ENCODE assay signal across 1 cellular context in the genomic region with DNA sequence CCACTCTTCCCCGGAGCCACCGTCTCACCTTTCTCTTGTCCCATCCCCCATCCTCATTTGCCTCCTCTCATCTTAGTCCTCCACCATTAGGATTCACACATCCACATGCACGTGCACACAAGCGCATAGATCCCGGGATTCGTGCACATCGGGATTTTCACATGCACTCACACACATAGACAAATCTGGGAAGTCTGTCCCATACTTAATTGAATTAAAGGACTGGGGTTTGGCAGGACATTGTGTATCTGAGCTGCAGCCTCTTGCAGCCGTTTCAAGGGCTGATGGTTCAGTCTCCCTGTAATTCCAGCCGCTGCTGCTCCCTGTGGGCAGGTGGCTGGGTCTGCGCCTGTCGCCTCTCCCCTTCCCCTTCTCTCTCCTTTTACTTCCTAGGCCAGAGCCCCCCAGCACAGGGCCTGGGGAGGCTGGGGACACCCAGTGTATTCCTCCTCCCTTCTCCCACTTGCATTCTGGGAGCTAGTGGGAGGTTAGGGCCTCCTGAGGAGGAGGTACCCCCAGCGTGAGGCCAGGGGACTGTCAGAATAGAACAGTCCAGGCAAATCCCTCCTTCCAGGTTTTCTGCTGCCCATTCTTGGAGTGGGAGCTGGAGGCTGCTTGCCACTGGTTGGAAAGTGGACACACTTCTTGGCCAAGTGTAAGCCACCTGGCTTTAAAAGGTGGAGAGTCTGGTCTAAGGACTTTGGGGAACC.
TF ChIP-seq lines count a peak whose summit lies in the region.

No MANE protein-coding gene starts in this region.

TF ChIP-seq in HepG2, 621 proteins besides CTCF, POLR2A, EP300 and RAD21:
- TF ChIP-seq, protein P1, sequence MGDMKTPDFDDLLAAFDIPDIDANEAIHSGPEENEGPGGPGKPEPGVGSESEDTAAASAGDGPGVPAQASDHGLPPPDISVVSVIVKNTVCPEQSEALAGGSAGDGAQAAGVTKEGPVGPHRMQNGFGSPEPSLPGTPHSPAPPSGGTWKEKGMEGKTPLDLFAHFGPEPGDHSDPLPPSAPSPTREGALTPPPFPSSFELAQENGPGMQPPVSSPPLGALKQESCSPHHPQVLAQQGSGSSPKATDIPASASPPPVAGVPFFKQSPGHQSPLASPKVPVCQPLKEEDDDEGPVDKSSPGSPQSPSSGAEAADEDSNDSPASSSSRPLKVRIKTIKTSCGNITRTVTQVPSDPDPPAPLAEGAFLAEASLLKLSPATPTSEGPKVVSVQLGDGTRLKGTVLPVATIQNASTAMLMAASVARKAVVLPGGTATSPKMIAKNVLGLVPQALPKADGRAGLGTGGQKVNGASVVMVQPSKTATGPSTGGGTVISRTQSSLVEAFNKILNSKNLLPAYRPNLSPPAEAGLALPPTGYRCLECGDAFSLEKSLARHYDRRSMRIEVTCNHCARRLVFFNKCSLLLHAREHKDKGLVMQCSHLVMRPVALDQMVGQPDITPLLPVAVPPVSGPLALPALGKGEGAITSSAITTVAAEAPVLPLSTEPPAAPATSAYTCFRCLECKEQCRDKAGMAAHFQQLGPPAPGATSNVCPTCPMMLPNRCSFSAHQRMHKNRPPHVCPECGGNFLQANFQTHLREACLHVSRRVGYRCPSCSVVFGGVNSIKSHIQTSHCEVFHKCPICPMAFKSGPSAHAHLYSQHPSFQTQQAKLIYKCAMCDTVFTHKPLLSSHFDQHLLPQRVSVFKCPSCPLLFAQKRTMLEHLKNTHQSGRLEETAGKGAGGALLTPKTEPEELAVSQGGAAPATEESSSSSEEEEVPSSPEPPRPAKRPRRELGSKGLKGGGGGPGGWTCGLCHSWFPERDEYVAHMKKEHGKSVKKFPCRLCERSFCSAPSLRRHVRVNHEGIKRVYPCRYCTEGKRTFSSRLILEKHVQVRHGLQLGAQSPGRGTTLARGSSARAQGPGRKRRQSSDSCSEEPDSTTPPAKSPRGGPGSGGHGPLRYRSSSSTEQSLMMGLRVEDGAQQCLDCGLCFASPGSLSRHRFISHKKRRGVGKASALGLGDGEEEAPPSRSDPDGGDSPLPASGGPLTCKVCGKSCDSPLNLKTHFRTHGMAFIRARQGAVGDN (CRISPR knock-in tag; IDR thresholded peaks at IDR 0.05): peak; percentile 19; the same call in 1 of the 2 replicates
- TF ChIP-seq KDM3A (CRISPR knock-in tag; IDR thresholded peaks at IDR 0.05; ENCODE audit: low read depth): no peak
- TF ChIP-seq ZNF343 (CRISPR knock-in tag; IDR thresholded peaks at IDR 0.05): 0 out of 2 replicates have a peak, but pooled peaks have one; percentile 14
- no peak for TF ChIP-seq HOXA3 (CRISPR knock-in tag; IDR thresholded peaks at IDR 0.05)
